23 cellular contexts compared by ENCODE assay signal in genomic region chrX:39672405-39672804, GRCh38.
"Had no signal": no experiment of that assay in that cellular context is flagged by ENCODE, and none has a peak within 500 bp of the region (broad histone marks: within the 10 kb centered on the region; RNA-seq: fewer than 3 reads in every experiment).

No MANE protein-coding gene starts in this region.

- H3K27ac Mint-ChIP-seq: naive thymus-derived CD4-positive, alpha-beta T cell had no signal

- ATAC-seq: foreskin keratinocyte; gastrocnemius medialis; heart right ventricle; left cardiac atrium; left lung; left ventricle myocardium superior; lower lobe of right lung; naive thymus-derived CD4-positive, alpha-beta T cell had no signal

- H3K9me3 Mint-ChIP-seq: naive thymus-derived CD4-positive, alpha-beta T cell had no signal

- H3K4me3 Mint-ChIP-seq: naive thymus-derived CD4-positive, alpha-beta T cell had no signal

- DNase-seq: dermis blood vessel endothelial cell; dorsolateral prefrontal cortex; effector CD4-positive, alpha-beta T cell; effector memory CD4-positive, alpha-beta T cell; foreskin keratinocyte; gastrocnemius medialis; glutamatergic neuron; head of caudate nucleus; heart right ventricle; hippocampal formation; left cardiac atrium; left lung; left ventricle myocardium superior; lower lobe of right lung; mesendoderm; midbrain; naive thymus-derived CD4-positive, alpha-beta T cell had no signal

- H3K4me1 ChIP-seq: esophagus muscularis mucosa, foreskin keratinocyte, gastrocnemius medialis, left lung, lower lobe of right lung had no signal

- H3K9me3 ChIP-seq: esophagus muscularis mucosa, gastrocnemius medialis, left lung, lower lobe of right lung had no signal

- H3K36me3 ChIP-seq: esophagus muscularis mucosa, gastrocnemius medialis, heart right ventricle, left lung, lower lobe of right lung had no signal

- H3K4me1 Mint-ChIP-seq: naive thymus-derived CD4-positive, alpha-beta T cell had no signal

- H3K27me3 ChIP-seq: esophagus muscularis mucosa, foreskin keratinocyte, gastrocnemius medialis, left lung had no signal

- FAIRE-seq: colon, endothelial cell of umbilical vein, islet of Langerhans, keratinocyte had no signal

- H3K4me3 ChIP-seq: coronary artery, dorsolateral prefrontal cortex, esophagus muscularis mucosa, gastrocnemius medialis, heart right ventricle, left lung, lower lobe of right lung had no signal

- H3K27ac ChIP-seq: coronary artery, dorsolateral prefrontal cortex, esophagus muscularis mucosa, foreskin keratinocyte, gastrocnemius medialis, heart right ventricle, left lung, lower lobe of right lung had no signal
